In genomic region chr22:46131151-46131587, GRCh38 we compare ENCODE assay signal across 16 cellular contexts. TPM values are rescaled to one million over a fixed set of nuclear protein-coding genes. Genes with fewer than 3 reads are reported as not detected.
DNase-seq lines count a peak whose midpoint lies in the region; ATAC-seq and TF ChIP-seq lines count a peak whose summit lies in the region.
"Had no signal": no experiment of that assay in that cellular context is flagged by ENCODE, and none has a peak within 500 bp of the region (broad histone marks: within the 10 kb centered on the region; RNA-seq: fewer than 3 reads in every experiment).

No MANE protein-coding gene starts in this region.

- H2AFZ ChIP-seq in IMR-90 (replicated peaks; ENCODE audit: low read length, poor library complexity) (no peak overlapping the region), mesenchymal stem cell (ENCODE audit: low read depth, low read length) (no peak overlapping the region)

- H3K27ac Mint-ChIP-seq in CD14-positive monocyte (peak overlapping the region in 3 of 7 donors; percentile 53 to 66 (median 63)), memory B cell (no peak overlapping the region)
- no peak overlapping the region for H3K27ac Mint-ChIP-seq in activated T-cell treated with anti-CD3 and anti-CD28 coated beads, Interleukin-2, amount 50 U/mL, for 72 hours

- no peak for TF ChIP-seq POLR2A in IMR-90 (IDR thresholded peaks at IDR 0.05; ENCODE audit: low read depth, low read length)

- no peak overlapping the region for H2BK20ac ChIP-seq in IMR-90 (ENCODE audit: low read depth, low read length)

- no peaks in the 10 kb centered on the region for H3K9me3 ChIP-seq in IMR-90 (ENCODE audit: control insufficient read depth, insufficient read depth, low read length)
- no peaks in the 10 kb centered on the region for H3K9me3 ChIP-seq in mesenchymal stem cell (ENCODE audit: control insufficient read depth, low read length)
- H3K9me3 ChIP-seq: ovary, suprapubic skin had no signal

- H2BK12ac ChIP-seq in mesenchymal stem cell (ENCODE audit: low read length in 2 of 2): no peak overlapping the region

- H3K4ac ChIP-seq in IMR-90 (ENCODE audit: low read depth, low read length) (no peak overlapping the region), mesenchymal stem cell (ENCODE audit: low read depth in 1 of 2, low read length in 2 of 2) (no peak overlapping the region)

- H3K27me3 ChIP-seq in IMR-90 (ENCODE audit: control insufficient read depth, insufficient read depth, low read length): no peaks in the 10 kb centered on the region; the same call in 1 of the 2 replicates
- no peaks in the 10 kb centered on the region for H3K27me3 ChIP-seq in mesenchymal stem cell (ENCODE audit: control insufficient read depth in 1 of 2, insufficient read depth in 1 of 2, low read length in 2 of 2)
- H3K27me3 ChIP-seq: ovary, suprapubic skin had no signal

- H3K4me2 ChIP-seq in IMR-90 (ENCODE audit: low read depth, low read length): no peak overlapping the region
- H3K4me2 ChIP-seq in mesenchymal stem cell (ENCODE audit: low read length, poor library complexity, severe bottlenecking): no peak overlapping the region

- DNase-seq in CD14-positive monocyte (ENCODE audit: low spot score) (no peak), IMR-90 (no peak), cardiac fibroblast (ENCODE audit: low read depth in 2 of 2) (no peak), memory B cell (ENCODE audit: low spot score in 2 of 2) (no peak), mesenchymal stem cell (no peak), hippocampal formation (lab: John Stamatoyannopoulos, UW) (no peak)
- no peak for DNase-seq in effector CD4-positive, alpha-beta T cell
- DNase-seq in activated T-cell treated with anti-CD3 and anti-CD28 coated beads, Interleukin-2, amount 50 U/mL, for 72 hours: no peak
- DNase-seq: activated CD4-positive, alpha-beta T cell treated with anti-CD3 and anti-CD28 coated beads, Interleukin-2, amount 50 U/mL, for 4 hours; effector memory CD4-positive, alpha-beta T cell; NCI-H2081 treated with DMSO at 0.1 percent for 48 hours; SHP77; stimulated activated CD4-positive, alpha-beta T cell treated with anti-CD3 and anti-CD28 coated beads, Interleukin-4, amount 100 ng/mL, for 4 hours had no signal

- CTCF ChIA-PET in IMR-90 (lab: Yijun Ruan, JAX): no interaction called here

- 51% methylated on average over 6 of the region's 13 CpGs; no CpG with 5 or more reads in 1 of the 2 experiments for WGBS in IMR-90 (ENCODE audit: extremely low coverage in 2 of 2, insufficient read length in 1 of 2), 2 experiments
- WGBS in mesenchymal stem cell: 44% methylated on average over 13 of the region's 13 CpGs

- dilution Hi-C loops in IMR-90 (cut with HindIII; ENCODE audit: low sequenced_read_pairs, unreplicated experiment): no loop called here

- peaks cover 2% of the 10 kb centered on the region; the same call in 1 of the 2 replicates for H3K9me1 ChIP-seq in IMR-90 (ENCODE audit: insufficient read depth, low read length)

- H3K56ac ChIP-seq in IMR-90 (ENCODE audit: extremely low read depth, insufficient read depth, low read length): no peak overlapping the region

- in situ Hi-C loops in IMR-90 (cut with MboI; ENCODE audit: low sequenced_read_pairs): loop anchor here (25.0 kb wide), 1 partner anchor 406 kb away; the partner anchor contains the start of gene CELSR1

- H3K36me3 ChIP-seq in IMR-90 (ENCODE audit: control insufficient read depth, insufficient read depth, low read length): no peaks in the 10 kb centered on the region
- no peaks in the 10 kb centered on the region for H3K36me3 ChIP-seq in mesenchymal stem cell (ENCODE audit: control insufficient read depth in 1 of 2, insufficient read depth in 2 of 2, low read depth in 1 of 2, low read length in 2 of 2)
- H3K36me3 ChIP-seq: ovary, suprapubic skin had no signal

- H3K4me3 Mint-ChIP-seq in CD14-positive monocyte (no peak overlapping the region), memory B cell (peak overlapping the region; percentile 28)
- H3K4me3 Mint-ChIP-seq in activated T-cell treated with anti-CD3 and anti-CD28 coated beads, Interleukin-2, amount 50 U/mL, for 72 hours: no peak overlapping the region

- H4K8ac ChIP-seq in IMR-90 (ENCODE audit: low read depth in 2 of 2, low read length in 2 of 2) (no peak overlapping the region), mesenchymal stem cell (ENCODE audit: low read length) (no peak overlapping the region)

- no peak for TF ChIP-seq RAD21 in IMR-90 (IDR thresholded peaks at IDR 0.05; ENCODE audit: low read length)

- peaks cover 3 to 6% of the 10 kb centered on the region in 2 donors for H3K36me3 Mint-ChIP-seq in CD14-positive monocyte
- H3K36me3 Mint-ChIP-seq in memory B cell: peaks cover 3% of the 10 kb centered on the region
- no peaks in the 10 kb centered on the region for H3K36me3 Mint-ChIP-seq in activated T-cell treated with anti-CD3 and anti-CD28 coated beads, Interleukin-2, amount 50 U/mL, for 72 hours (ENCODE audit: insufficient read depth in 2 of 2)
- H3K36me3 Mint-ChIP-seq: activated naive CD4-positive, alpha-beta T cell treated with anti-CD3 and anti-CD28 coated beads, Interleukin-2, amount 50 U/mL, for 72 hours had no signal

- no peak overlapping the region for H3K27ac ChIP-seq in IMR-90 (ENCODE audit: insufficient read depth, low read length)
- no peak overlapping the region for H3K27ac ChIP-seq in mesenchymal stem cell (ENCODE audit: low read length, poor library complexity, severe bottlenecking)
- H3K27ac ChIP-seq: suprapubic skin had no signal

- H3K4me1 Mint-ChIP-seq in CD14-positive monocyte (peaks cover 27% of the 10 kb centered on the region), memory B cell (peaks cover 19% of the 10 kb centered on the region)
- H3K4me1 Mint-ChIP-seq in activated T-cell treated with anti-CD3 and anti-CD28 coated beads, Interleukin-2, amount 50 U/mL, for 72 hours (ENCODE audit: low read depth): no peaks in the 10 kb centered on the region

- no TSS peak for BruUV-seq in IMR-90 (replicated peaks; lab: Mats Ljungman, UMichigan)

- H3K27me3 Mint-ChIP-seq in CD14-positive monocyte (ENCODE audit: low read depth in 3 of 3) (peaks cover 0 to 9% (median 5%) of the 10 kb centered on the region in 3 donors), memory B cell (no peaks in the 10 kb centered on the region)
- no peaks in the 10 kb centered on the region for H3K27me3 Mint-ChIP-seq in activated T-cell treated with anti-CD3 and anti-CD28 coated beads, Interleukin-2, amount 50 U/mL, for 72 hours (ENCODE audit: low read depth)

- H4K91ac ChIP-seq in IMR-90 (ENCODE audit: insufficient read depth, low read depth, low read length) (no peak overlapping the region), mesenchymal stem cell (ENCODE audit: low read length) (no peak overlapping the region)

- no peak overlapping the region for H3K9ac ChIP-seq in IMR-90 (ENCODE audit: low read depth, low read length)
- H3K9ac ChIP-seq in mesenchymal stem cell (ENCODE audit: low read length): no peak overlapping the region

- POLR2A ChIA-PET in IMR-90 (lab: Charles Lee; ENCODE audit: unreplicated experiment): no interaction called here

- H3K9me3 Mint-ChIP-seq in CD14-positive monocyte (peaks cover 0 to 2% (median 0%) of the 10 kb centered on the region in 7 donors), memory B cell (no peaks in the 10 kb centered on the region)
- H3K9me3 Mint-ChIP-seq in activated T-cell treated with anti-CD3 and anti-CD28 coated beads, Interleukin-2, amount 50 U/mL, for 72 hours: no peaks in the 10 kb centered on the region
- H3K9me3 Mint-ChIP-seq: activated naive CD4-positive, alpha-beta T cell treated with anti-CD3 and anti-CD28 coated beads, Interleukin-2, amount 50 U/mL, for 72 hours had no signal

- no peak overlapping the region for H2BK5ac ChIP-seq in IMR-90 (ENCODE audit: low read depth, low read length, poor library complexity, severe bottlenecking)
- no peak overlapping the region for H2BK5ac ChIP-seq in mesenchymal stem cell (ENCODE audit: low read depth, low read length, poor library complexity, severe bottlenecking)

- intact Hi-C loops in CD14-positive monocyte (cut with micrococcal nuclease) (no loop called here), IMR-90 (cut with micrococcal nuclease) (no loop called here)

- no peak overlapping the region for H2AK5ac ChIP-seq in IMR-90 (ENCODE audit: low read depth, low read length)
- no peak overlapping the region for H2AK5ac ChIP-seq in mesenchymal stem cell (ENCODE audit: low read length, severe bottlenecking)

- H3K14ac ChIP-seq in IMR-90 (replicated peaks; ENCODE audit: low read depth, low read length): no peak overlapping the region
- H3K14ac ChIP-seq in mesenchymal stem cell (ENCODE audit: low read length in 2 of 2): peak overlapping the region in 1 of 2 experiments; percentile 15

- H3K4me1 ChIP-seq in IMR-90 (ENCODE audit: control insufficient read depth, insufficient read depth, low read length) (no peaks in the 10 kb centered on the region), mesenchymal stem cell (ENCODE audit: control insufficient read depth, insufficient read depth, low read depth, low read length) (peaks cover 6% of the 10 kb centered on the region)

- no peak for ATAC-seq in IMR-90 (ENCODE audit: low read depth)
- ATAC-seq in memory B cell (ENCODE audit: low read depth): no peak
- ATAC-seq in activated T-cell treated with anti-CD3 and anti-CD28 coated beads, Interleukin-2, amount 50 U/mL, for 72 hours (replicated peaks in 1 of 2): no peak
- ATAC-seq: activated naive CD4-positive, alpha-beta T cell treated with anti-CD3 and anti-CD28 coated beads, Interleukin-2, amount 50 U/mL, for 72 hours had no signal

- TF ChIP-seq CTCF in CD14-positive monocyte (IDR thresholded peaks at IDR 0.05) (peak; percentile 47), IMR-90 (conservative IDR thresholded peaks at IDR 0.05; ENCODE audit: low read depth, low read length) (peak; percentile 25; the same call in 1 of the 2 replicates), cardiac fibroblast (IDR thresholded peaks at IDR 0.05; ENCODE audit: low read depth, low read length) (peak; percentile 41)

- H3K18ac ChIP-seq in IMR-90 (ENCODE audit: low read depth, low read length) (no peak overlapping the region), mesenchymal stem cell (ENCODE audit: low read depth in 1 of 2, low read length in 2 of 2) (no peak overlapping the region)

- no peak overlapping the region for H3K4me3 ChIP-seq in IMR-90 (ENCODE audit: insufficient read depth, low read depth, low read length)
- H3K4me3 ChIP-seq in cardiac fibroblast (replicated peaks in 1 of 2; ENCODE audit: low read depth in 2 of 2, low read length in 2 of 2): no peak overlapping the region
- H3K4me3 ChIP-seq in mesenchymal stem cell (ENCODE audit: insufficient read depth in 1 of 2, low read depth in 1 of 2, low read length in 2 of 2): no peak overlapping the region
- H3K4me3 ChIP-seq: ovary, suprapubic skin had no signal

- H3K79me1 ChIP-seq in IMR-90 (ENCODE audit: low read depth in 1 of 2, low read length in 2 of 2) (no peaks in the 10 kb centered on the region), mesenchymal stem cell (replicated peaks; ENCODE audit: low read length, poor library complexity, severe bottlenecking) (no peaks in the 10 kb centered on the region)

- H2BK15ac ChIP-seq in IMR-90 (ENCODE audit: low read depth, low read length) (no peak overlapping the region), mesenchymal stem cell (ENCODE audit: low read depth, poor library complexity, severe bottlenecking) (no peak overlapping the region)

- H3K23ac ChIP-seq in IMR-90 (ENCODE audit: low read depth, low read length) (no peak overlapping the region), mesenchymal stem cell (ENCODE audit: low read length in 2 of 2) (no peak overlapping the region)

- H4K5ac ChIP-seq in IMR-90 (ENCODE audit: low read depth, low read length): no peak overlapping the region

- no peak overlapping the region for H2AK9ac ChIP-seq in IMR-90 (replicated peaks; ENCODE audit: low read depth, low read length, poor library complexity)

- H4K20me1 ChIP-seq in IMR-90 (ENCODE audit: insufficient read depth, low read length): no peaks in the 10 kb centered on the region

- H2BK120ac ChIP-seq in IMR-90 (ENCODE audit: low read depth, low read length) (no peak overlapping the region), mesenchymal stem cell (ENCODE audit: low read depth, low read length) (no peak overlapping the region)

RNA-seq across cellular contexts. Expression of gene PPARA, which starts 19.2 kb away (rescaled TPM):
- polyA plus RNA-seq in CD14-positive monocyte (1 to 10 TPM; 3.7 to 4.9 TPM), IMR-90 (2012; rRNA removed) (3.1 and 3.3 TPM in 2 replicates)
- 6.1 and 7.0 TPM in 2 replicates for total RNA-seq in IMR-90 (2012; rRNA removed)
- 3.2 and 3.3 TPM in 2 replicates for polyA plus RNA-seq in IMR-90 (2012; cell fraction: cytosol; rRNA removed)
- 3.0 and 5.9 TPM in 2 replicates for polyA plus RNA-seq in IMR-90 (2012; cell fraction: nucleus; rRNA removed; ENCODE audit: low replicate concordance)
- total RNA-seq in activated T-cell treated with anti-CD3 and anti-CD28 coated beads, Interleukin-2, amount 50 U/mL, for 72 hours: 10 to 100 TPM; 14.8 to 16.6 TPM
- 7.7 TPM for polyA plus RNA-seq in mesenchymal stem cell (2013, experiment 1 of 2)
- polyA plus RNA-seq in mesenchymal stem cell (2013, experiment 2 of 2): 6.9 TPM
